In genomic region chr17:18017958-18018357, GRCh38 we compare ENCODE assay signal across 18 cellular contexts. TPM values are rescaled to one million over a fixed set of nuclear protein-coding genes. Genes with fewer than 3 reads are reported as not detected.
A peak's percentile ranks its signal among the peaks of the same experiment; 100 is the strongest.
DNase-seq lines count a peak whose midpoint lies in the region; ATAC-seq, FAIRE-seq and TF ChIP-seq lines count a peak whose summit lies in the region.
"Had no signal": no experiment of that assay in that cellular context is flagged by ENCODE, and none has a peak within 500 bp of the region (broad histone marks: within the 10 kb centered on the region; RNA-seq: fewer than 3 reads in every experiment).

No MANE protein-coding gene starts in this region.

- DNase-seq in M059J (ENCODE audit: low read depth) (peak; percentile 28), K562 (ENCODE audit: extremely low read depth in 1 of 4, low spot score in 3 of 4) (peak in 1 of 4 experiments; percentile 37), right cardiac atrium (no peak), pulmonary artery endothelial cell (ENCODE audit: low read depth, low spot score) (peak; percentile 17), NCI-H2029 treated with DMSO at 0.1 percent for 48 hours (lab: John Stamatoyannopoulos, UW) (no peak), SW480 (ENCODE audit: low spot score) (no peak)
- no peak for DNase-seq in activated CD4-positive, alpha-beta memory T cell treated with anti-CD3 and anti-CD28 coated beads for 36 hours
- no peak for DNase-seq in stimulated activated effector memory CD8-positive, alpha-beta T cell treated with anti-CD3 and anti-CD28 coated beads, Interleukin-12 subunit alpha, Interleukin-12 subunit beta, amount 100 ng/mL, for 72 hours (ENCODE audit: low spot score in 2 of 2)
- DNase-seq: activated CD8-positive, alpha-beta memory T cell treated with anti-CD3 and anti-CD28 coated beads, Interleukin-2, amount 50 U/mL, for 4 hours; activated naive CD4-positive, alpha-beta T cell treated with anti-CD3 and anti-CD28 coated beads, Interleukin-2, amount 10 ng/mL, durations not matched to agents 7 days and 5 days; cerebellar nuclear complex; GDM1; H7; immature natural killer cell; NCI-H2081 treated with DMSO at 0.1 percent for 48 hours; T-helper 1 cell had no signal

- no peaks in the 10 kb centered on the region for H3K9me3 ChIP-seq in K562 (replicated peaks; ENCODE audit: control insufficient read depth, insufficient read depth, low read depth, low read length)
- H3K9me3 ChIP-seq in right cardiac atrium (ENCODE audit: control insufficient read depth, low read length) = no peaks in the 10 kb centered on the region
- H3K9me3 ChIP-seq: vagina had no signal

- H3K79me2 ChIP-seq in K562 (ENCODE audit: control insufficient read depth, insufficient read depth, low read length) = no peaks in the 10 kb centered on the region

- intact Hi-C loops in K562 (cut with micrococcal nuclease) = no loop called here
- intact Hi-C loops in right cardiac atrium (cut with DNase I) = no loop called here
- intact Hi-C loops in activated CD4-positive, alpha-beta memory T cell treated with anti-CD3 and anti-CD28 coated beads for 36 hours (cut with micrococcal nuclease) = no loop called here

- TF ChIP-seq CTCF in K562 (IDR thresholded peaks at IDR 0.05 in 2 of 3, conservative IDR thresholded peaks at IDR 0.05 in 1 of 3; ENCODE audit: insufficient read depth in 2 of 3, low read depth in 1 of 3, low read length in 3 of 3) = no peak

- ATAC-seq in K562 (peak; percentile 74), right cardiac atrium (peak; percentile 20 to 50)
- no peak for ATAC-seq in stimulated activated effector memory CD8-positive, alpha-beta T cell treated with anti-CD3 and anti-CD28 coated beads, Interleukin-12 subunit alpha, Interleukin-12 subunit beta, amount 100 ng/mL, for 72 hours

- no peaks in the 10 kb centered on the region for H3K27me3 ChIP-seq in K562 (ENCODE audit: control insufficient read depth in 2 of 2, insufficient read depth in 2 of 2, low read length in 2 of 2)
- H3K27me3 ChIP-seq in right cardiac atrium (ENCODE audit: control insufficient read depth, insufficient read depth) = no peaks in the 10 kb centered on the region
- H3K27me3 ChIP-seq: vagina had no signal

- in situ Hi-C loops in K562 (cut with MboI) = no loop called here

- H3K4me1 Mint-ChIP-seq in activated CD4-positive, alpha-beta memory T cell treated with anti-CD3 and anti-CD28 coated beads for 36 hours (ENCODE audit: low read depth) = no peaks in the 10 kb centered on the region
- no peaks in the 10 kb centered on the region for H3K4me1 Mint-ChIP-seq in stimulated activated effector memory CD8-positive, alpha-beta T cell treated with anti-CD3 and anti-CD28 coated beads, Interleukin-12 subunit alpha, Interleukin-12 subunit beta, amount 100 ng/mL, for 72 hours
- H3K4me1 Mint-ChIP-seq: activated naive CD4-positive, alpha-beta T cell treated with anti-CD3 and anti-CD28 coated beads, Interleukin-2, amount 10 ng/mL, durations not matched to agents 7 days and 5 days; IgD-negative memory B cell; immature natural killer cell had no signal

- no peaks in the 10 kb centered on the region for H3K27me3 Mint-ChIP-seq in activated CD4-positive, alpha-beta memory T cell treated with anti-CD3 and anti-CD28 coated beads for 36 hours
- H3K27me3 Mint-ChIP-seq: activated naive CD4-positive, alpha-beta T cell treated with anti-CD3 and anti-CD28 coated beads, Interleukin-2, amount 10 ng/mL, durations not matched to agents 7 days and 5 days; IgD-negative memory B cell had no signal

- 19% methylated on average over 3 of the region's 3 CpGs for WGBS in K562 (ENCODE audit: insufficient coverage, low coverage, missing lambda C conversion rate)
- WGBS in right cardiac atrium = 35% methylated on average over 3 of the region's 3 CpGs

- BruUV-seq in K562 (replicated peaks; lab: Mats Ljungman, UMichigan) = no TSS peak

- H3K27ac Mint-ChIP-seq in activated CD4-positive, alpha-beta memory T cell treated with anti-CD3 and anti-CD28 coated beads for 36 hours = no peak overlapping the region
- H3K27ac Mint-ChIP-seq in stimulated activated effector memory CD8-positive, alpha-beta T cell treated with anti-CD3 and anti-CD28 coated beads, Interleukin-12 subunit alpha, Interleukin-12 subunit beta, amount 100 ng/mL, for 72 hours = no peak overlapping the region
- H3K27ac Mint-ChIP-seq: activated naive CD4-positive, alpha-beta T cell treated with anti-CD3 and anti-CD28 coated beads, Interleukin-2, amount 10 ng/mL, durations not matched to agents 7 days and 5 days; IgD-negative memory B cell; immature natural killer cell had no signal

- H3K4me2 ChIP-seq in K562 (ENCODE audit: insufficient read depth, low read length) = no peak overlapping the region; the same call in 1 of the 2 replicates

- no peak for TF ChIP-seq RAD21 in K562 (CRISPR knock-in tag; conservative IDR thresholded peaks at IDR 0.05 in 1 of 2, IDR thresholded peaks at IDR 0.05 in 1 of 2)

- no peak overlapping the region for H3K4me3 ChIP-seq in K562
- no peak overlapping the region for H3K4me3 ChIP-seq in right cardiac atrium (ENCODE audit: low read length)
- H3K4me3 ChIP-seq: vagina had no signal

- 0 out of 2 replicates have a peak, but pooled peaks cover 5% of the 10 kb centered on the region for H4K20me1 ChIP-seq in K562 (replicated peaks; ENCODE audit: control insufficient read depth, insufficient read depth, low read length)

- no peak overlapping the region for H3K4me3 Mint-ChIP-seq in activated CD4-positive, alpha-beta memory T cell treated with anti-CD3 and anti-CD28 coated beads for 36 hours
- H3K4me3 Mint-ChIP-seq in stimulated activated effector memory CD8-positive, alpha-beta T cell treated with anti-CD3 and anti-CD28 coated beads, Interleukin-12 subunit alpha, Interleukin-12 subunit beta, amount 100 ng/mL, for 72 hours = no peak overlapping the region
- H3K4me3 Mint-ChIP-seq: activated naive CD4-positive, alpha-beta T cell treated with anti-CD3 and anti-CD28 coated beads, Interleukin-2, amount 10 ng/mL, durations not matched to agents 7 days and 5 days; immature natural killer cell had no signal

- no peak for TF ChIP-seq POLR2A in K562 (conservative IDR thresholded peaks at IDR 0.05)

- peak; percentile 67 for FAIRE-seq in K562 (lab: Jason Lieb, UNC)

- peaks cover 8% of the 10 kb centered on the region; the same call in 2 of the 3 replicates for H3K36me3 ChIP-seq in K562 (ENCODE audit: control insufficient read depth, insufficient read depth, low read length)

- CTCF ChIA-PET in K562 (lab: Yijun Ruan, JAX; ENCODE audit: low intra/inter-chr PET ratio) = no interaction called here
- CTCF ChIA-PET in activated CD4-positive, alpha-beta memory T cell treated with anti-CD3 and anti-CD28 coated beads for 36 hours (lab: Charles Lee) = no interaction called here

- H3K36me3 Mint-ChIP-seq in activated CD4-positive, alpha-beta memory T cell treated with anti-CD3 and anti-CD28 coated beads for 36 hours = peaks cover 17% of the 10 kb centered on the region
- peaks cover 48% of the 10 kb centered on the region for H3K36me3 Mint-ChIP-seq in stimulated activated effector memory CD8-positive, alpha-beta T cell treated with anti-CD3 and anti-CD28 coated beads, Interleukin-12 subunit alpha, Interleukin-12 subunit beta, amount 100 ng/mL, for 72 hours

- H3K27ac ChIP-seq in K562 (ENCODE audit: extremely low read depth, low read depth, low read length) (no peak overlapping the region), right cardiac atrium (ENCODE audit: low read length) (peak overlapping the region; percentile 74)
- H3K27ac ChIP-seq: vagina had no signal

- H2AFZ ChIP-seq in K562 (ENCODE audit: low read depth, low read length) = no peak overlapping the region

- H3K9me1 ChIP-seq in K562 (ENCODE audit: control insufficient read depth, insufficient read depth, low read length) = no peaks in the 10 kb centered on the region

- peaks cover 6 to 14% of the 10 kb centered on the region in 2 experiments; a peak in 4 of 5 replicates for H3K4me1 ChIP-seq in K562 (replicated peaks in 1 of 2; ENCODE audit: control insufficient read depth in 2 of 2, insufficient read depth in 2 of 2, low read length in 2 of 2)
- H3K4me1 ChIP-seq in right cardiac atrium (ENCODE audit: control insufficient read depth, insufficient read depth, low read length) = peaks cover 3% of the 10 kb centered on the region
- H3K4me1 ChIP-seq: vagina had no signal

- H3K9ac ChIP-seq in K562 (ENCODE audit: insufficient read depth in 1 of 2, low read depth in 2 of 2, low read length in 2 of 2) = no peak overlapping the region

- peak; percentile 61; the same call in 1 of the 2 replicates for TF ChIP-seq EP300 in K562 (IDR thresholded peaks at IDR 0.05; ENCODE audit: low read length)

- H3K9me3 Mint-ChIP-seq in activated CD4-positive, alpha-beta memory T cell treated with anti-CD3 and anti-CD28 coated beads for 36 hours = no peaks in the 10 kb centered on the region
- H3K9me3 Mint-ChIP-seq in stimulated activated effector memory CD8-positive, alpha-beta T cell treated with anti-CD3 and anti-CD28 coated beads, Interleukin-12 subunit alpha, Interleukin-12 subunit beta, amount 100 ng/mL, for 72 hours = no peaks in the 10 kb centered on the region
- H3K9me3 Mint-ChIP-seq: activated naive CD4-positive, alpha-beta T cell treated with anti-CD3 and anti-CD28 coated beads, Interleukin-2, amount 10 ng/mL, durations not matched to agents 7 days and 5 days; IgD-negative memory B cell; immature natural killer cell had no signal

- POLR2A ChIA-PET in K562 (lab: Yijun Ruan, JAX) = interaction anchor here (0.7 to 1.0 kb wide), 2 partner anchors 10 to 15 kb away, joined by 3 to 5 read pairs; no protein-coding TSS in a partner anchor
- POLR2A ChIA-PET in activated CD4-positive, alpha-beta memory T cell treated with anti-CD3 and anti-CD28 coated beads for 36 hours (lab: Charles Lee) = no interaction called here

RNA-seq across cellular contexts. Expression of gene ATPAF2, which starts 21.0 kb away (rescaled TPM):
- 12.3 and 14.4 TPM in 2 replicates for total RNA-seq in M059J (2014; rRNA removed; shearing (Covaris generic))
- 34.0 and 74.5 TPM in 2 replicates for total RNA-seq in K562 (2011; cell fraction: chromatin; rRNA removed; ENCODE audit: low replicate concordance)
- total RNA-seq in K562 (2011; cell fraction: nucleolus; rRNA removed) = 53.3 and 57.9 TPM in 2 replicates
- 40.1 and 41.6 TPM in 2 replicates for total RNA-seq in K562 (2011; cell fraction: nucleoplasm; rRNA removed)
- total RNA-seq in K562 (2014; rRNA removed) (11.3 and 19.6 TPM in 2 replicates), K562 (2014; rRNA removed; fragmentation: Illumina TruSeq; extraction: Trizol) (9.4 and 11.4 TPM in 2 replicates), K562 (2015; rRNA removed; fragmentation: Illumina TruSeq; extraction: Trizol) (11.3 and 12.4 TPM in 2 replicates), K562 (2021) (19.2 and 22.5 TPM in 2 replicates), right cardiac atrium (10 to 100 TPM; 22.0 to 31.6 (median 29.3) TPM), pulmonary artery endothelial cell (21.2 and 23.3 TPM in 2 replicates)
- polyA plus RNA-seq in K562 (2011; rRNA removed) (10.5 and 12.2 TPM in 2 replicates), K562 (2014; fragmentation: Illumina TruSeq; extraction: Trizol) (15.0 and 17.4 TPM in 2 replicates), K562 (2014; fragmentation: Nextera tagmentation; extraction: Ambion mirVana) (1 to 10 TPM; 2.1 to 6.4 TPM), K562 (2014; rRNA removed) (11.3 and 16.2 TPM in 2 replicates), right cardiac atrium (33.6 TPM)
- 8.8 and 13.7 TPM in 2 replicates for polyA plus RNA-seq in K562 (2011; cell fraction: cytosol; rRNA removed)
- polyA plus RNA-seq in K562 (2011; cell fraction: nucleus; rRNA removed) = 37.0 and 44.6 TPM in 2 replicates
- 12.7 and 14.7 TPM in 2 replicates for polyA plus RNA-seq in K562 (2012)
- polyA minus RNA-seq in K562 (2011; rRNA and poly(A)+ RNA removed) = 10.4 and 17.1 TPM in 2 replicates
- 6.6 and 9.9 TPM in 2 replicates for polyA minus RNA-seq in K562 (2011; cell fraction: cytosol; rRNA and poly(A)+ RNA removed)
- polyA minus RNA-seq in K562 (2011; cell fraction: nucleus; rRNA and poly(A)+ RNA removed) = 10.0 and 10.9 TPM in 2 replicates
- total RNA-seq in activated CD4-positive, alpha-beta memory T cell treated with anti-CD3 and anti-CD28 coated beads for 36 hours = 10 to 100 TPM; 27.5 to 30.0 TPM

RNA-seq across cellular contexts. Expression of gene GID4, which starts 21.2 kb away (rescaled TPM):
- 5.9 and 8.2 TPM in 2 replicates for total RNA-seq in M059J (2014; rRNA removed; shearing (Covaris generic))
- total RNA-seq in K562 (2011; cell fraction: chromatin; rRNA removed; ENCODE audit: low replicate concordance) = 6.8 and 7.2 TPM in 2 replicates
- total RNA-seq in K562 (2011; cell fraction: nucleolus; rRNA removed) = 5.8 and 6.8 TPM in 2 replicates
- 9.2 and 13.9 TPM in 2 replicates for total RNA-seq in K562 (2011; cell fraction: nucleoplasm; rRNA removed)
- total RNA-seq in K562 (2014; rRNA removed) = 2.8 and 2.9 TPM in 2 replicates
- total RNA-seq in K562 (2014; rRNA removed; fragmentation: Illumina TruSeq; extraction: Trizol) = 3.7 and 4.1 TPM in 2 replicates
- total RNA-seq in K562 (2015; rRNA removed; fragmentation: Illumina TruSeq; extraction: Trizol) = 3.3 TPM in 2 replicates
- 4.8 and 6.4 TPM in 2 replicates for total RNA-seq in K562 (2021)
- 5.9 and 6.6 TPM in 2 replicates for polyA plus RNA-seq in K562 (2011; rRNA removed)
- polyA plus RNA-seq in K562 (2011; cell fraction: cytosol; rRNA removed) = 3.1 and 5.5 TPM in 2 replicates
- polyA plus RNA-seq in K562 (2011; cell fraction: nucleus; rRNA removed) = 5.2 and 6.2 TPM in 2 replicates
- polyA plus RNA-seq in K562 (2012) = 5.2 and 6.2 TPM in 2 replicates
- 5.9 TPM in 2 replicates for polyA plus RNA-seq in K562 (2014; fragmentation: Illumina TruSeq; extraction: Trizol)
- polyA plus RNA-seq in K562 (2014; fragmentation: Nextera tagmentation; extraction: Ambion mirVana) = 1 to 10 TPM; 1.2 to 1.3 TPM
- polyA plus RNA-seq in K562 (2014; rRNA removed) = 3.3 and 4.2 TPM in 2 replicates
- polyA minus RNA-seq in K562 (2011; rRNA and poly(A)+ RNA removed) = 7.7 and 11.4 TPM in 2 replicates
- polyA minus RNA-seq in K562 (2011; cell fraction: cytosol; rRNA and poly(A)+ RNA removed) = 4.1 and 5.4 TPM in 2 replicates
- 2.7 TPM in 2 replicates for polyA minus RNA-seq in K562 (2011; cell fraction: nucleus; rRNA and poly(A)+ RNA removed)
- 10 to 100 TPM; 13.8 to 20.7 (median 15.5) TPM for total RNA-seq in right cardiac atrium
- 8.1 TPM for polyA plus RNA-seq in right cardiac atrium
- total RNA-seq in pulmonary artery endothelial cell = 6.1 and 7.9 TPM in 2 replicates
- total RNA-seq in activated CD4-positive, alpha-beta memory T cell treated with anti-CD3 and anti-CD28 coated beads for 36 hours = 1 to 10 TPM; 6.1 to 6.2 TPM

RNA-seq across cellular contexts. Expression of gene DRC3, which starts 45.3 kb away (rescaled TPM):
- 0.12 and 0.69 TPM in 2 replicates for total RNA-seq in M059J (2014; rRNA removed; shearing (Covaris generic))
- 1.1 and 1.3 TPM in 2 replicates for total RNA-seq in K562 (2011; cell fraction: chromatin; rRNA removed; ENCODE audit: low replicate concordance)
- total RNA-seq in K562 (2011; cell fraction: nucleolus; rRNA removed) = 0.83 and 1.1 TPM in 2 replicates
- 0.88 and 1.8 TPM in 2 replicates for total RNA-seq in K562 (2011; cell fraction: nucleoplasm; rRNA removed)
- total RNA-seq in K562 (2014; rRNA removed) (0.65 TPM in 1 of 2 replicates, not detected in the other), K562 (2014; rRNA removed; fragmentation: Illumina TruSeq; extraction: Trizol) (0.54 TPM in 1 of 2 replicates, not detected in the other), K562 (2015; rRNA removed; fragmentation: Illumina TruSeq; extraction: Trizol) (0.23 TPM in 1 of 2 replicates, not detected in the other), K562 (2021) (0.13 TPM in 1 of 2 replicates, not detected in the other), right cardiac atrium (1 to 10 TPM; 1.4 to 3.2 (median 2.3) TPM), pulmonary artery endothelial cell (1.1 TPM in 2 replicates)
- polyA plus RNA-seq in K562 (2011; rRNA removed) (0.03 and 0.10 TPM in 2 replicates), K562 (2014; fragmentation: Illumina TruSeq; extraction: Trizol) (0.40 and 0.49 TPM in 2 replicates), K562 (2014; fragmentation: Nextera tagmentation; extraction: Ambion mirVana) (under 1 TPM; 0.13 to 0.46 TPM), K562 (2014; rRNA removed) (0.16 and 0.84 TPM in 2 replicates), right cardiac atrium (1.5 TPM)
- polyA plus RNA-seq in K562 (2011; cell fraction: cytosol; rRNA removed) = 0.01 and 0.03 TPM in 2 replicates
- 0.24 and 0.85 TPM in 2 replicates for polyA plus RNA-seq in K562 (2011; cell fraction: nucleus; rRNA removed)
- polyA plus RNA-seq in K562 (2012) = 0.79 and 0.94 TPM in 2 replicates
- 0.15 and 0.21 TPM in 2 replicates for polyA minus RNA-seq in K562 (2011; rRNA and poly(A)+ RNA removed)
- not detected in 2 replicates for polyA minus RNA-seq in K562 (2011; cell fraction: cytosol; rRNA and poly(A)+ RNA removed)
- 0.22 and 0.27 TPM in 2 replicates for polyA minus RNA-seq in K562 (2011; cell fraction: nucleus; rRNA and poly(A)+ RNA removed)
- under 1 TPM; 0.34 to 0.52 TPM for total RNA-seq in activated CD4-positive, alpha-beta memory T cell treated with anti-CD3 and anti-CD28 coated beads for 36 hours

RNA-seq across cellular contexts. Expression of gene TOM1L2, which starts 45.8 kb away (rescaled TPM):
- total RNA-seq in M059J (2014; rRNA removed; shearing (Covaris generic)) = 27.7 and 38.3 TPM in 2 replicates
- 26.4 and 33.5 TPM in 2 replicates for total RNA-seq in K562 (2011; cell fraction: chromatin; rRNA removed; ENCODE audit: low replicate concordance)
- total RNA-seq in K562 (2011; cell fraction: nucleolus; rRNA removed) = 13.0 and 15.5 TPM in 2 replicates
- 17.5 and 22.1 TPM in 2 replicates for total RNA-seq in K562 (2011; cell fraction: nucleoplasm; rRNA removed)
- 2.0 and 3.1 TPM in 2 replicates for total RNA-seq in K562 (2014; rRNA removed)
- 1.8 and 2.5 TPM in 2 replicates for total RNA-seq in K562 (2014; rRNA removed; fragmentation: Illumina TruSeq; extraction: Trizol)
- 2.5 and 3.2 TPM in 2 replicates for total RNA-seq in K562 (2015; rRNA removed; fragmentation: Illumina TruSeq; extraction: Trizol)
- 4.8 and 6.0 TPM in 2 replicates for total RNA-seq in K562 (2021)
- polyA plus RNA-seq in K562 (2011; rRNA removed) = 3.7 and 5.7 TPM in 2 replicates
- 3.4 and 4.4 TPM in 2 replicates for polyA plus RNA-seq in K562 (2011; cell fraction: cytosol; rRNA removed)
- polyA plus RNA-seq in K562 (2011; cell fraction: nucleus; rRNA removed) = 9.0 and 14.2 TPM in 2 replicates
- 4.5 and 5.8 TPM in 2 replicates for polyA plus RNA-seq in K562 (2012)
- 3.8 and 4.4 TPM in 2 replicates for polyA plus RNA-seq in K562 (2014; fragmentation: Illumina TruSeq; extraction: Trizol)
- polyA plus RNA-seq in K562 (2014; fragmentation: Nextera tagmentation; extraction: Ambion mirVana) = under 1 TPM; 0.07 to 0.42 TPM
- 2.3 and 4.4 TPM in 2 replicates for polyA plus RNA-seq in K562 (2014; rRNA removed)
- polyA minus RNA-seq in K562 (2011; rRNA and poly(A)+ RNA removed) = 6.1 and 6.7 TPM in 2 replicates
- polyA minus RNA-seq in K562 (2011; cell fraction: cytosol; rRNA and poly(A)+ RNA removed) = 2.1 and 6.0 TPM in 2 replicates
- 6.7 and 7.8 TPM in 2 replicates for polyA minus RNA-seq in K562 (2011; cell fraction: nucleus; rRNA and poly(A)+ RNA removed)
- 100 to 1,000 TPM; 196 to 248 (median 227) TPM for total RNA-seq in right cardiac atrium
- 176 TPM for polyA plus RNA-seq in right cardiac atrium
- total RNA-seq in pulmonary artery endothelial cell = 14.3 and 19.8 TPM in 2 replicates
- 10 to 100 TPM; 11.1 to 12.7 TPM for total RNA-seq in activated CD4-positive, alpha-beta memory T cell treated with anti-CD3 and anti-CD28 coated beads for 36 hours

Comparison
In these comparisons a context has a peak if more than half of its experiments do, and no peak if none do; other contexts are left out.
1. DNase-seq: peak in M059J (single experiment) and pulmonary artery endothelial cell (single experiment); none in right cardiac atrium (0 of 3), NCI-H2029 treated with DMSO at 0.1 percent for 48 hours (single experiment), SW480 (single experiment), activated CD4-positive, alpha-beta memory T cell treated with anti-CD3 and anti-CD28 coated beads for 36 hours (single experiment) and stimulated activated effector memory CD8-positive, alpha-beta T cell treated with anti-CD3 and anti-CD28 coated beads, Interleukin-12 subunit alpha, Interleukin-12 subunit beta, amount 100 ng/mL, for 72 hours (0 of 2).